Comparison of ENCODE assay signal across 18 cellular contexts in the genomic region with DNA sequence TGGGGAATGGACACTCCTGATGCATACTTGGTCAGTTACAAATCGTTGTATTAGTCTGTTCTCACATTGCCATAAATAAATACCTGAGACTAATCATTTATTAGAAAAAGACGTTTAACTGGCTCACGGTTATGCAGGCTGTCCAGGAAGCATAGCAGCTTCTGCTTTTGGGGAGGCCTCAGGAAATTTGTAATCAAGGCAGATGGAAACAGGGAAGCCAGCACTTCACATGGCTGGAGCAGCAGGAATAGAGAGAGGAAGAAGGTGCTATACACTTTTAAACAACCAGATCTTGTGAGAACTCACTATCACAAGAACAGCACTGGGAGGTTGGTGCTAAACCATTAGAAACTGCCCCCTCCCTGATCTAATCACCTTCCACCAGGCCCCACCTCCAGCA.
"Had no signal": no experiment of that assay in that cellular context is flagged by ENCODE, and none has a peak within 500 bp of the region (broad histone marks: within the 10 kb centered on the region; RNA-seq: fewer than 3 reads in every experiment).

No MANE protein-coding gene starts in this region.

- H3K4me3 Mint-ChIP-seq: activated T-cell treated with anti-CD3 and anti-CD28 coated beads, Interleukin-2, amount 50 U/mL, for 72 hours; stimulated activated naive CD8-positive, alpha-beta T cell treated with anti-CD3 and anti-CD28 coated beads, Interleukin-15, amount 100 ng/mL, for 72 hours had no signal

- H3K4me1 Mint-ChIP-seq: stimulated activated naive CD8-positive, alpha-beta T cell treated with anti-CD3 and anti-CD28 coated beads, Interleukin-15, amount 100 ng/mL, for 72 hours had no signal

- ATAC-seq: activated T-cell treated with anti-CD3 and anti-CD28 coated beads, Interleukin-2, amount 50 U/mL, for 72 hours; left lung; stimulated activated naive CD8-positive, alpha-beta T cell treated with anti-CD3 and anti-CD28 coated beads, Interleukin-15, amount 100 ng/mL, for 72 hours had no signal

- DNase-seq: activated CD4-positive, CD25-positive, alpha-beta regulatory T cell treated with anti-CD3 and anti-CD28 coated beads, Interleukin-2, amount 50 U/mL, for 72 hours; activated effector memory CD4-positive, alpha-beta T cell treated with anti-CD3 and anti-CD28 coated beads, Interleukin-2, amount 50 U/mL, for 16 hours; activated naive CD4-positive, alpha-beta T cell treated with anti-CD3 and anti-CD28 coated beads, Interleukin-2, amount 50 U/mL, for 16 hours; activated T-cell treated with anti-CD3 and anti-CD28 coated beads, Interleukin-2, amount 50 U/mL, for 72 hours; aorta; brain microvascular endothelial cell; central memory CD4-positive, alpha-beta T cell; kidney; left lung; ovary; right lobe of liver; small intestine; stimulated activated CD4-positive, alpha-beta T cell treated with anti-CD3 and anti-CD28 coated beads, Interleukin-15, amount 100 ng/mL, for 24 hours; stimulated activated CD4-positive, alpha-beta T cell treated with anti-CD3 and anti-CD28 coated beads, Interleukin-2, amount 100 ng/mL, for 48 hours; stimulated activated naive CD8-positive, alpha-beta T cell treated with anti-CD3 and anti-CD28 coated beads, Interleukin-15, amount 100 ng/mL, for 72 hours; T-helper 1 cell; T-helper 9 cell; trophoblast cell had no signal

- H3K27me3 Mint-ChIP-seq: stimulated activated naive CD8-positive, alpha-beta T cell treated with anti-CD3 and anti-CD28 coated beads, Interleukin-15, amount 100 ng/mL, for 72 hours had no signal

- H3K27ac Mint-ChIP-seq: activated T-cell treated with anti-CD3 and anti-CD28 coated beads, Interleukin-2, amount 50 U/mL, for 72 hours; stimulated activated naive CD8-positive, alpha-beta T cell treated with anti-CD3 and anti-CD28 coated beads, Interleukin-15, amount 100 ng/mL, for 72 hours had no signal
